In genomic region chr5:1343931-1344901, GRCh38 we compare ENCODE assay signal across 8 cellular contexts. TPM values are rescaled to one million over a fixed set of nuclear protein-coding genes. Genes with fewer than 3 reads are reported as not detected.
DNase-seq lines count a peak whose midpoint lies in the region; ATAC-seq lines count a peak whose summit lies in the region.

No MANE protein-coding gene starts in this region.

- H3K27me3 Mint-ChIP-seq in activated naive CD4-positive, alpha-beta T cell treated with anti-CD3 and anti-CD28 coated beads, Interleukin-2, amount 50 U/mL, for 24 hours, result no peaks in the 10 kb centered on the region

- H3K4me3 Mint-ChIP-seq in activated naive CD4-positive, alpha-beta T cell treated with anti-CD3 and anti-CD28 coated beads, Interleukin-2, amount 50 U/mL, for 24 hours, result peak overlapping the region; percentile 94

- H3K27ac Mint-ChIP-seq in activated naive CD4-positive, alpha-beta T cell treated with anti-CD3 and anti-CD28 coated beads, Interleukin-2, amount 50 U/mL, for 24 hours, result peak overlapping the region; percentile 92

- H3K4me3 ChIP-seq in MG63 (peak overlapping the region; percentile 65), iPS-18a (ENCODE audit: low read length) (peak overlapping the region; percentile 92)

- ATAC-seq in GM21786 (IDR thresholded peaks at IDR 0.05; ENCODE audit: unreplicated experiment), result peak; percentile 20

- no peaks in the 10 kb centered on the region for H3K27me3 ChIP-seq in MG63
- H3K27me3 ChIP-seq in iPS-18a (ENCODE audit: control insufficient read depth, insufficient read depth, low read length), result no peaks in the 10 kb centered on the region

- H3K4me1 Mint-ChIP-seq in activated naive CD4-positive, alpha-beta T cell treated with anti-CD3 and anti-CD28 coated beads, Interleukin-2, amount 50 U/mL, for 24 hours, result peaks cover 33% of the 10 kb centered on the region

- no peak overlapping the region for H3K27ac ChIP-seq in iPS-18a (ENCODE audit: low read length)

- H3K9ac ChIP-seq in ES-I3 (ENCODE audit: low read depth, low read length) (peak overlapping the region; percentile 96; the same call in 1 of the 2 replicates), iPS-18a (ENCODE audit: low read length) (peak overlapping the region; percentile 67)

- H3K36me3 Mint-ChIP-seq in activated naive CD4-positive, alpha-beta T cell treated with anti-CD3 and anti-CD28 coated beads, Interleukin-2, amount 50 U/mL, for 24 hours, result peaks cover 13% of the 10 kb centered on the region

- H3K9me3 Mint-ChIP-seq in activated naive CD4-positive, alpha-beta T cell treated with anti-CD3 and anti-CD28 coated beads, Interleukin-2, amount 50 U/mL, for 24 hours, result no peaks in the 10 kb centered on the region

- H3K36me3 ChIP-seq in ES-I3 (ENCODE audit: insufficient read depth, low read length) (peaks cover 14% of the 10 kb centered on the region; the same call in 1 of the 2 replicates), MG63 (peaks cover 47% of the 10 kb centered on the region), iPS-18a (ENCODE audit: control insufficient read depth, low read depth, low read length) (peaks cover 31% of the 10 kb centered on the region)

- H3K9me3 ChIP-seq in ES-I3 (ENCODE audit: control insufficient read depth, insufficient read depth, low read length) (no peaks in the 10 kb centered on the region), MG63 (no peaks in the 10 kb centered on the region), iPS-18a (ENCODE audit: control insufficient read depth, low read depth, low read length) (no peaks in the 10 kb centered on the region)

- DNase-seq in MG63 (peak; percentile 54), GDM1 (lab: John Stamatoyannopoulos, UW) (no peak), COLO829 (ENCODE audit: low spot score) (no peak)
- DNase-seq in stimulated activated CD4-positive, alpha-beta T cell treated with anti-CD3 and anti-CD28 coated beads, Interleukin-1b, Interleukin-23, amount 100 ng/mL, for 48 hours, result peak; percentile 15

- H3K4me1 ChIP-seq in ES-I3 (ENCODE audit: insufficient read depth, low read length) (no peaks in the 10 kb centered on the region; the same call in 1 of the 2 replicates), iPS-18a (ENCODE audit: control insufficient read depth, low read depth, low read length) (no peaks in the 10 kb centered on the region)

RNA-seq across cellular contexts. Expression of gene CLPTM1L, which starts 0.7 kb away (rescaled TPM):
- total RNA-seq in MG63 (2014; rRNA removed; shearing (Covaris generic); ENCODE audit: low replicate concordance), result 543 and 925 TPM in 2 replicates

RNA-seq across cellular contexts. Expression of gene TERT, which starts 49.3 kb away (rescaled TPM):
- total RNA-seq in MG63 (2014; rRNA removed; shearing (Covaris generic); ENCODE audit: low replicate concordance), result 0.72 and 2.4 TPM in 2 replicates

Comparison
In these comparisons a context has a peak if more than half of its experiments do, and no peak if none do; other contexts are left out.
1. DNase-seq: peak in MG63 (single experiment) and stimulated activated CD4-positive, alpha-beta T cell treated with anti-CD3 and anti-CD28 coated beads, Interleukin-1b, Interleukin-23, amount 100 ng/mL, for 48 hours (single experiment); none in GDM1 (single experiment) and COLO829 (single experiment).